In genomic region chr7:45573199-45573598, GRCh38 we compare ENCODE assay signal across 3 cellular contexts.
TF ChIP-seq lines count a peak whose summit lies in the region.

No MANE protein-coding gene starts in this region.

TF ChIP-seq in HEK293, 187 proteins besides CTCF, POLR2A, EP300 and RAD21:
- TF ChIP-seq ZNF600 (tag by site-specific recombination; IDR thresholded peaks at IDR 0.05) (no peak), ZBTB48 (tag by site-specific recombination; IDR thresholded peaks at IDR 0.05) (0 out of 2 replicates have a peak, but pooled peaks have one; percentile 44)

TF ChIP-seq in H1, 55 proteins besides CTCF, POLR2A, EP300 and RAD21:
- TF ChIP-seq KDM1A (IDR thresholded peaks at IDR 0.05; ENCODE audit: borderline replicate concordance, low read length) (no peak), POLR2AphosphoS5 (IDR thresholded peaks at IDR 0.05; ENCODE audit: low read depth, low read length) (no peak), TEAD4 (IDR thresholded peaks at IDR 0.05; ENCODE audit: low read depth, low read length) (no peak), BACH1 (IDR thresholded peaks at IDR 0.05; ENCODE audit: low read length) (no peak), CTBP2 (IDR thresholded peaks at IDR 0.05; ENCODE audit: borderline replicate concordance, insufficient read depth, insufficient read length, low read length) (no peak), CHD1 (IDR thresholded peaks at IDR 0.05; ENCODE audit: low read depth, low read length) (no peak), SIRT6 (IDR thresholded peaks at IDR 0.05; ENCODE audit: low read length) (no peak), GTF2F1 (IDR thresholded peaks at IDR 0.05; ENCODE audit: borderline replicate concordance, low read depth, low read length) (no peak)

TF ChIP-seq in neural cell, 6 proteins besides CTCF, POLR2A, EP300 and RAD21:
- TF ChIP-seq SMC3 (conservative IDR thresholded peaks at IDR 0.05; ENCODE audit: poor library complexity) (no peak), MXI1 (conservative IDR thresholded peaks at IDR 0.05; ENCODE audit: poor library complexity, severe bottlenecking) (no peak), TAF1 (IDR thresholded peaks at IDR 0.05; ENCODE audit: low read depth) (no peak), REST (IDR thresholded peaks at IDR 0.05; ENCODE audit: borderline replicate concordance) (no peak), POLR2AphosphoS5 (IDR thresholded peaks at IDR 0.05) (no peak), EZH2 (IDR thresholded peaks at IDR 0.05; ENCODE audit: borderline replicate concordance, insufficient read depth, low read length, poor library complexity, severe bottlenecking) (no peak)
TF ChIP-seq in neural cell: peak in this region for 0.
